In genomic region chr4:113979157-113979972, GRCh38 we compare ENCODE assay signal across 8 cellular contexts. TPM values are rescaled to one million over a fixed set of nuclear protein-coding genes. Genes with fewer than 3 reads are reported as not detected.
DNase-seq lines count a peak whose midpoint lies in the region; ATAC-seq lines count a peak whose summit lies in the region.

Gene ARSJ (minus strand): TSS chr4:113979647. CDS start chr4:113978834, 813 bp downstream.

- WGBS in mesodermal cell (ENCODE audit: insufficient coverage in 2 of 2), 2 experiments = 0% methylated on average over 36 to 40 of the region's 56 CpGs

- ATAC-seq in GM18511 (IDR thresholded peaks at IDR 0.05; ENCODE audit: unreplicated experiment) = no peak

- H3K27ac ChIP-seq in HUES48 (ENCODE audit: low read depth, low read length) (peak within 1 kb of the TSS; percentile 73), epithelial cell of prostate (peak within 1 kb of the TSS; percentile 82), mesodermal cell (ENCODE audit: low read depth, low read length, severe bottlenecking) (peak within 1 kb of the TSS; percentile 31), subcutaneous abdominal adipose tissue (ENCODE audit: low read depth, low read length) (peak within 1 kb of the TSS; percentile 8)

- H3K27me3 ChIP-seq in HUES48 (ENCODE audit: control insufficient read depth, insufficient read depth, low read length) (peaks cover 15% of the 10 kb centered on the region), subcutaneous abdominal adipose tissue (ENCODE audit: control insufficient read depth in 5 of 5, insufficient read depth in 4 of 5, low read length in 5 of 5) (peaks cover 0 to 14% (median 8%) of the 10 kb centered on the region in 5 donors)

- peak within 1 kb of the TSS; percentile 99 for H3K4me3 ChIP-seq in HUES48 (ENCODE audit: low read depth, low read length)
- peak within 1 kb of the TSS; percentile 64 for H3K4me3 ChIP-seq in mesodermal cell (ENCODE audit: extremely low read depth, insufficient read depth, low read length, poor library complexity, severe bottlenecking)
- peak within 1 kb of the TSS; percentile 67 to 82 (median 72) for H3K4me3 ChIP-seq in subcutaneous abdominal adipose tissue (ENCODE audit: low read depth in 1 of 5, low read length in 5 of 5)

- H3K9me3 ChIP-seq in HUES48 (ENCODE audit: control insufficient read depth, insufficient read depth, low read length) (no peaks in the 10 kb centered on the region; the same call in 1 of the 2 replicates), mesodermal cell (ENCODE audit: control insufficient read depth, low read length) (no peaks in the 10 kb centered on the region), subcutaneous abdominal adipose tissue (ENCODE audit: control insufficient read depth in 5 of 5, low read length in 5 of 5) (peaks cover 0 to 5% (median 0%) of the 10 kb centered on the region in 5 donors)

- H3K36me3 ChIP-seq in HUES48 (ENCODE audit: control insufficient read depth, insufficient read depth, low read length) = no peaks in the 10 kb centered on the region
- H3K36me3 ChIP-seq in mesodermal cell (ENCODE audit: control insufficient read depth, insufficient read depth, low read length) = no peaks in the 10 kb centered on the region
- H3K36me3 ChIP-seq in subcutaneous abdominal adipose tissue (ENCODE audit: control insufficient read depth in 5 of 5, insufficient read depth in 5 of 5, low read length in 5 of 5) = no peaks in the 10 kb centered on the region

- peak within 1 kb of the TSS; percentile 64 for H3K9ac ChIP-seq in HUES48 (ENCODE audit: low read depth, low read length)
- H3K9ac ChIP-seq in subcutaneous abdominal adipose tissue (ENCODE audit: low read length in 5 of 5) = peak within 1 kb of the TSS; percentile 20 to 72 (median 60)

- DNase-seq in COR-L47 (lab: John Stamatoyannopoulos, UW) (peak; percentile 23), epithelial cell of prostate (ENCODE audit: low read depth, low spot score) (no peak), GDM1 (lab: John Stamatoyannopoulos, UW) (no peak)
- peak; percentile 16 for DNase-seq in activated CD8-positive, alpha-beta memory T cell treated with anti-CD3 and anti-CD28 coated beads, Interleukin-2, amount 50 U/mL, for 4 hours

- H3K4me1 ChIP-seq in HUES48 (ENCODE audit: control insufficient read depth, insufficient read depth, low read length) (peaks cover 26% of the 10 kb centered on the region), mesodermal cell (ENCODE audit: control insufficient read depth, insufficient read depth, low read length, poor library complexity, severe bottlenecking) (no peaks in the 10 kb centered on the region), subcutaneous abdominal adipose tissue (ENCODE audit: control insufficient read depth in 5 of 5, insufficient read depth in 5 of 5, low read length in 5 of 5) (peaks cover 0 to 18% (median 16%) of the 10 kb centered on the region in 5 donors)

RNA-seq across cellular contexts. Expression of gene ARSJ, which starts in this region (rescaled TPM):
- 4.0 TPM for polyA plus RNA-seq in mesodermal cell (2013, experiment 1 of 2)
- 3.5 TPM for polyA plus RNA-seq in mesodermal cell (2013, experiment 2 of 2)

Comparison
In these comparisons a context has a peak if more than half of its experiments do, and no peak if none do; other contexts are left out.
1. DNase-seq: peak in COR-L47 (single experiment) and activated CD8-positive, alpha-beta memory T cell treated with anti-CD3 and anti-CD28 coated beads, Interleukin-2, amount 50 U/mL, for 4 hours (single experiment); none in epithelial cell of prostate (single experiment) and GDM1 (single experiment).
2. H3K27ac ChIP-seq: peak in every context shown above with its lines; median percentile 82 in epithelial cell of prostate; 73 in HUES48; 31 in mesodermal cell; 8 in subcutaneous abdominal adipose tissue.
3. Peak in every context shown above with its lines, with median percentiles within 50 percentile points of each other: H3K4me3 ChIP-seq.